In the genomic region with DNA sequence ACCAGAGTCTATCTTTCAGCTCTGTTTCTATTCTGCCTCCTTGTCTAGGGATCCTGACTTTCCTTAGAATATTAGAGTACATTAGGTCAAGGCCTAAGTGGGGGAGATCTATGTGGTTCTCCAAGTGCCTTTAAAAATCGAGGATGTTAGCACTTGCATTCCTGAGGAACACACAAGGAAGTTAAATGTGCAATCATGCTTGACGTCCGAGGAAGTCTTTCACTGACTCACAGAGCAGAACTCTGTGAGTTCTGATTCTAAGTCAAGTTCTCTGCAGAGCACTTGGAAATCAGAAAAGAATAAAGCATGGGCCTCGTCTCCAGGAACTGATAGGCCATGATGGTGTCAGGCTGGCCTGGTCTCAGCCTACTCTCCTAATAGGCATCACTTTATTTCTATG, we compare ENCODE assay signal across 12 cellular contexts. TPM values are rescaled to one million over a fixed set of nuclear protein-coding genes. Genes with fewer than 3 reads are reported as not detected.
A peak's percentile ranks its signal among the peaks of the same experiment; 100 is the strongest.
DNase-seq lines count a peak whose midpoint lies in the region; ATAC-seq and TF ChIP-seq lines count a peak whose summit lies in the region.
"Had no signal": no experiment of that assay in that cellular context is flagged by ENCODE, and none has a peak within 500 bp of the region (broad histone marks: within the 10 kb centered on the region; RNA-seq: fewer than 3 reads in every experiment).

No MANE protein-coding gene starts in this region.

- H3K27me3 ChIP-seq in BLaER1 treated with 17β-estradiol and CSF1 and Interleukin-3, amounts not matched to agents 10 nM and 100 nM: no peaks in the 10 kb centered on the region
- peaks cover 0 to 21% of the 10 kb centered on the region in 2 donors for H3K27me3 ChIP-seq in left lung

- no peak overlapping the region for H2AFZ ChIP-seq in OCI-LY7 (ENCODE audit: low read length)

- peaks cover 7 to 21% (median 11%) of the 10 kb centered on the region in 10 experiments; a peak in 16 of 20 replicates for H3K4me1 ChIP-seq in BLaER1 treated with 17β-estradiol and CSF1 and Interleukin-3, amounts not matched to agents 10 nM and 100 nM
- H3K4me1 ChIP-seq in left lung (no peaks in the 10 kb centered on the region), OCI-LY7 (ENCODE audit: insufficient read depth, low read length, poor library complexity, severe bottlenecking) (no peaks in the 10 kb centered on the region)

- peak; percentile 76 for DNase-seq in NCI-H460 (ENCODE audit: extremely low read depth, low read depth)
- DNase-seq in coronary artery (ENCODE audit: low spot score): peak; percentile 47
- DNase-seq in left lung: no peak
- DNase-seq in SKM-1 treated with dmso at 0.1 percent for 144 hours (lab: John Stamatoyannopoulos, UW; ENCODE audit: unreplicated experiment): no peak
- DNase-seq in OCI-LY7 (ENCODE audit: low spot score): no peak
- DNase-seq: anterior cingulate cortex, NCI-H187, OCI-M1 had no signal

- no peak overlapping the region for H3K9ac ChIP-seq in BLaER1 treated with 17β-estradiol and CSF1 and Interleukin-3, amounts not matched to agents 10 nM and 100 nM

- H4K20me1 ChIP-seq in BLaER1 treated with 17β-estradiol and CSF1 and Interleukin-3, amounts not matched to agents 10 nM and 100 nM: no peaks in the 10 kb centered on the region
- no peaks in the 10 kb centered on the region for H4K20me1 ChIP-seq in OCI-LY7 (ENCODE audit: insufficient read depth, low read length)

- BruUV-seq in OCI-LY7 (replicated peaks; lab: Mats Ljungman, UMichigan): no TSS peak

- intact Hi-C loops in left lung (cut with DNase I) (no loop called here), OCI-LY7 (cut with micrococcal nuclease; ENCODE audit: unreplicated experiment) (no loop called here)

- H3K36me3 ChIP-seq in BLaER1 treated with 17β-estradiol and CSF1 and Interleukin-3, amounts not matched to agents 10 nM and 100 nM: no peaks in the 10 kb centered on the region
- H3K36me3 ChIP-seq in left lung (no peaks in the 10 kb centered on the region), OCI-LY7 (ENCODE audit: insufficient read depth, low read length) (no peaks in the 10 kb centered on the region)
- H3K36me3 ChIP-seq: neutrophil had no signal

- no peak overlapping the region for H3K27ac ChIP-seq in BLaER1 treated with 17β-estradiol and CSF1 and Interleukin-3, amounts not matched to agents 10 nM and 100 nM
- H3K27ac ChIP-seq in coronary artery (no peak overlapping the region), left lung (no peak overlapping the region), OCI-LY7 (ENCODE audit: low read depth, low read length, poor library complexity, severe bottlenecking) (no peak overlapping the region)
- H3K27ac ChIP-seq: neutrophil had no signal

- CTCF ChIA-PET in OCI-LY7 (lab: Charles Lee; ENCODE audit: unreplicated experiment): no interaction called here

- H3K9me3 ChIP-seq in BLaER1 treated with 17β-estradiol and CSF1 and Interleukin-3, amounts not matched to agents 10 nM and 100 nM (replicated peaks in 1 of 11): peaks cover 17 to 24% (median 21%) of the 10 kb centered on the region in 11 experiments
- peaks cover 0 to 18% of the 10 kb centered on the region in 2 donors for H3K9me3 ChIP-seq in left lung
- H3K9me3 ChIP-seq in OCI-LY7 (ENCODE audit: low read length): no peaks in the 10 kb centered on the region
- H3K9me3 ChIP-seq: neutrophil had no signal

- peak; percentile 16 for ATAC-seq in left lung
- ATAC-seq in HG02885 (IDR thresholded peaks at IDR 0.05; ENCODE audit: poor library complexity, unreplicated experiment): no peak
- ATAC-seq in HG03439 (IDR thresholded peaks at IDR 0.05; ENCODE audit: unreplicated experiment): no peak

- H3K4me3 ChIP-seq in BLaER1 treated with 17β-estradiol and CSF1 and Interleukin-3, amounts not matched to agents 10 nM and 100 nM: no peak overlapping the region
- H3K4me3 ChIP-seq in coronary artery (no peak overlapping the region), left lung (no peak overlapping the region), OCI-LY7 (ENCODE audit: low read depth, low read length, poor library complexity, severe bottlenecking) (no peak overlapping the region)

- no peaks in the 10 kb centered on the region for H3K79me2 ChIP-seq in OCI-LY7 (ENCODE audit: insufficient read depth, low read depth, low read length)

- no peak for TF ChIP-seq CTCF in coronary artery (IDR thresholded peaks at IDR 0.05)
- no peak for TF ChIP-seq CTCF in left lung (IDR thresholded peaks at IDR 0.05)
- TF ChIP-seq CTCF in OCI-LY7 (conservative IDR thresholded peaks at IDR 0.05; ENCODE audit: low read length): no peak

- peak overlapping the region in 9 of 11 experiments; percentile 1 to 44 (median 19); a peak in 10 of 22 replicates for H3K4me2 ChIP-seq in BLaER1 treated with 17β-estradiol and CSF1 and Interleukin-3, amounts not matched to agents 10 nM and 100 nM
- H3K4me2 ChIP-seq in OCI-LY7 (ENCODE audit: low read length): no peak overlapping the region

- H3K9me2 ChIP-seq in OCI-LY7 (ENCODE audit: insufficient read depth, low read length): no peaks in the 10 kb centered on the region

- POLR2A ChIA-PET in OCI-LY7 (lab: Charles Lee): no interaction called here

RNA-seq across cellular contexts. Expression of gene FHOD3, which starts 17.2 kb away (rescaled TPM):
- total RNA-seq in NCI-H460 (2014; rRNA removed; shearing (Covaris generic)): 17.5 and 23.1 TPM in 2 replicates
- polyA plus RNA-seq in NCI-H460 (2014; cell fraction: nucleus; rRNA removed): 5.0 and 7.7 TPM in 2 replicates
- total RNA-seq in left lung (1 to 10 TPM in 1 of 2 donors, under 1 TPM in 1; 0.55 to 1.0 TPM), OCI-LY7 (2022) (2.4 and 2.5 TPM in 2 replicates)
- total RNA-seq in OCI-LY7 (2014; rRNA removed; shearing (Covaris generic)): 0.06 and 0.26 TPM in 2 replicates

Comparison
In these comparisons a context has a peak if more than half of its experiments do, and no peak if none do; other contexts are left out.
1. DNase-seq: peak in NCI-H460 (single experiment) and coronary artery (single experiment); none in left lung (0 of 2), SKM-1 treated with dmso at 0.1 percent for 144 hours (single experiment) and OCI-LY7 (single experiment).